In the genomic region with DNA sequence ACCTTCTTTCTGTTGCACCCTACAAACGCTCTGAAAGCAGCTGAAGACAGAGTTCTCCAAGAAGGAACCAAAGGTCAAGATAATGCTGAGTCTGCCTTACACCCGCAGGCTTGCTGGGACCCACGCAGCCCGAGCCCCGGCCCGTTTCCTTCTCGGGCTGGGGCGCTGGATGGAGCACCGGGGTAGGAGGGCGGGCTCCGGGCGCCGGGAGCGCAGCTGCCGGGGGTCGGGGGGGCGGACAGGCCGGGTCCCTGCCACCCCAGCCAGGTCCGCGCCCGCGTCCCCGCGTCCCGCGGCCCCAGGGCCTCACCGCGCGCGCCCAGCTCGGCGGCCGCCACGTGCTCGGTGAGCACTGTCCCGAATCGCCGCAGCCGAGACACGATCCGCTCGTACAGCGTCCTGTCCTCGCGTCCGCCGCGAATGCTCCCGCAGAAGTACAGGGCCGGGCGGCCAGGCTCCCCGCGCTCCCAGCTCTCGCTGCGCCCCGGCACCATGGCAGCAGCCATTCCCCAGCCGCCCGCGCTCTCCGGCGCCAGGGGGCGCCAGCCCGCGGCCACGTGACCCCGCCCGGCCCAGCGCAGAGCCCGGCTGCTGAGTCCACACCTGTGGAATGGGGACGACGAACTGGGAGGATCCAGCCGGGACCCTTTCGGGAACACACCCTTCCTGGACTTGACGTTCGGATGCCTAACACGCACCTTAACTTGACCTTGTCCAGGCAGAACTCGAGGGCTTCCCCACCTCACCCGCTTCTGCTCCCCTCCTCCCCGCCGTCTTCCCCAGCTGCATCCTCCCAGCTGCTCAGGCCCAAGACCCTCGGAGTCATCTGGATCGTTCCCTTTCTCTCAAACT, we compare ENCODE assay signal across 1 cellular context.
A peak's percentile ranks its signal among the peaks of the same experiment; 100 is the strongest.
TF ChIP-seq lines count a peak whose summit lies in the region.

A gene with protein sequence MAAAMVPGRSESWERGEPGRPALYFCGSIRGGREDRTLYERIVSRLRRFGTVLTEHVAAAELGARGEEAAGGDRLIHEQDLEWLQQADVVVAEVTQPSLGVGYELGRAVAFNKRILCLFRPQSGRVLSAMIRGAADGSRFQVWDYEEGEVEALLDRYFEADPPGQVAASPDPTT (minus strand): TSS at position 531 of the 852 bp plus-strand sequence. CDS start 25 bp downstream, at position 506.

TF ChIP-seq in HepG2, 621 proteins besides CTCF, POLR2A, EP300 and RAD21 (continued from another document and continues in another):
- TF ChIP-seq, protein P1, sequence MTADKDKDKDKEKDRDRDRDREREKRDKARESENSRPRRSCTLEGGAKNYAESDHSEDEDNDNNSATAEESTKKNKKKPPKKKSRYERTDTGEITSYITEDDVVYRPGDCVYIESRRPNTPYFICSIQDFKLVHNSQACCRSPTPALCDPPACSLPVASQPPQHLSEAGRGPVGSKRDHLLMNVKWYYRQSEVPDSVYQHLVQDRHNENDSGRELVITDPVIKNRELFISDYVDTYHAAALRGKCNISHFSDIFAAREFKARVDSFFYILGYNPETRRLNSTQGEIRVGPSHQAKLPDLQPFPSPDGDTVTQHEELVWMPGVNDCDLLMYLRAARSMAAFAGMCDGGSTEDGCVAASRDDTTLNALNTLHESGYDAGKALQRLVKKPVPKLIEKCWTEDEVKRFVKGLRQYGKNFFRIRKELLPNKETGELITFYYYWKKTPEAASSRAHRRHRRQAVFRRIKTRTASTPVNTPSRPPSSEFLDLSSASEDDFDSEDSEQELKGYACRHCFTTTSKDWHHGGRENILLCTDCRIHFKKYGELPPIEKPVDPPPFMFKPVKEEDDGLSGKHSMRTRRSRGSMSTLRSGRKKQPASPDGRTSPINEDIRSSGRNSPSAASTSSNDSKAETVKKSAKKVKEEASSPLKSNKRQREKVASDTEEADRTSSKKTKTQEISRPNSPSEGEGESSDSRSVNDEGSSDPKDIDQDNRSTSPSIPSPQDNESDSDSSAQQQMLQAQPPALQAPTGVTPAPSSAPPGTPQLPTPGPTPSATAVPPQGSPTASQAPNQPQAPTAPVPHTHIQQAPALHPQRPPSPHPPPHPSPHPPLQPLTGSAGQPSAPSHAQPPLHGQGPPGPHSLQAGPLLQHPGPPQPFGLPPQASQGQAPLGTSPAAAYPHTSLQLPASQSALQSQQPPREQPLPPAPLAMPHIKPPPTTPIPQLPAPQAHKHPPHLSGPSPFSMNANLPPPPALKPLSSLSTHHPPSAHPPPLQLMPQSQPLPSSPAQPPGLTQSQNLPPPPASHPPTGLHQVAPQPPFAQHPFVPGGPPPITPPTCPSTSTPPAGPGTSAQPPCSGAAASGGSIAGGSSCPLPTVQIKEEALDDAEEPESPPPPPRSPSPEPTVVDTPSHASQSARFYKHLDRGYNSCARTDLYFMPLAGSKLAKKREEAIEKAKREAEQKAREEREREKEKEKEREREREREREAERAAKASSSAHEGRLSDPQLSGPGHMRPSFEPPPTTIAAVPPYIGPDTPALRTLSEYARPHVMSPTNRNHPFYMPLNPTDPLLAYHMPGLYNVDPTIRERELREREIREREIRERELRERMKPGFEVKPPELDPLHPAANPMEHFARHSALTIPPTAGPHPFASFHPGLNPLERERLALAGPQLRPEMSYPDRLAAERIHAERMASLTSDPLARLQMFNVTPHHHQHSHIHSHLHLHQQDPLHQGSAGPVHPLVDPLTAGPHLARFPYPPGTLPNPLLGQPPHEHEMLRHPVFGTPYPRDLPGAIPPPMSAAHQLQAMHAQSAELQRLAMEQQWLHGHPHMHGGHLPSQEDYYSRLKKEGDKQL (CRISPR knock-in tag; IDR thresholded peaks at IDR 0.05; ENCODE audit: low read depth): no peak
- TF ChIP-seq MED1 (CRISPR knock-in tag; IDR thresholded peaks at IDR 0.05) (peak; percentile 84), RXRB (CRISPR knock-in tag; IDR thresholded peaks at IDR 0.05; ENCODE audit: borderline replicate concordance) (no peak; the same call in 1 of the 2 replicates), FOXO1 (CRISPR knock-in tag; IDR thresholded peaks at IDR 0.05) (peak; percentile 60), HIVEP1 (CRISPR knock-in tag; IDR thresholded peaks at IDR 0.05) (no peak), ZNF773 (CRISPR knock-in tag; IDR thresholded peaks at IDR 0.05; ENCODE audit: borderline replicate concordance) (peak; percentile 60; the same call in 1 of the 2 replicates), POLR2G (IDR thresholded peaks at IDR 0.05; ENCODE audit: low read depth, low read length) (peak; percentile 93), TGIF2 (CRISPR knock-in tag; IDR thresholded peaks at IDR 0.05) (no peak; the same call in 1 of the 2 replicates), FIP1L1 (IDR thresholded peaks at IDR 0.05; ENCODE audit: borderline replicate concordance, insufficient read depth, low read depth, low read length) (no peak), FOXK1 (CRISPR knock-in tag; IDR thresholded peaks at IDR 0.05; ENCODE audit: borderline replicate concordance, low read depth) (no peak; the same call in 1 of the 2 replicates), ZNF460 (CRISPR knock-in tag; IDR thresholded peaks at IDR 0.05; ENCODE audit: borderline replicate concordance) (no peak), ZNF674 (CRISPR knock-in tag; IDR thresholded peaks at IDR 0.05; ENCODE audit: low read depth) (no peak; the same call in 1 of the 2 replicates), RFXAP (CRISPR knock-in tag; IDR thresholded peaks at IDR 0.05; ENCODE audit: borderline replicate concordance) (peak; percentile 85; the same call in 1 of the 2 replicates), NFIC (IDR thresholded peaks at IDR 0.05; ENCODE audit: low read length) (no peak; the same call in 1 of the 2 replicates), ZNF891 (CRISPR knock-in tag; IDR thresholded peaks at IDR 0.05) (no peak; the same call in none of the 2 replicates), TBX3 (IDR thresholded peaks at IDR 0.05; ENCODE audit: borderline replicate concordance) (no peak), TSC22D2 (CRISPR knock-in tag; IDR thresholded peaks at IDR 0.05; ENCODE audit: borderline replicate concordance) (no peak), ZNF251 (CRISPR knock-in tag; IDR thresholded peaks at IDR 0.05) (no peak), ZNF34 (CRISPR knock-in tag; IDR thresholded peaks at IDR 0.05; ENCODE audit: borderline replicate concordance) (no peak)
- TF ChIP-seq, protein P2, sequence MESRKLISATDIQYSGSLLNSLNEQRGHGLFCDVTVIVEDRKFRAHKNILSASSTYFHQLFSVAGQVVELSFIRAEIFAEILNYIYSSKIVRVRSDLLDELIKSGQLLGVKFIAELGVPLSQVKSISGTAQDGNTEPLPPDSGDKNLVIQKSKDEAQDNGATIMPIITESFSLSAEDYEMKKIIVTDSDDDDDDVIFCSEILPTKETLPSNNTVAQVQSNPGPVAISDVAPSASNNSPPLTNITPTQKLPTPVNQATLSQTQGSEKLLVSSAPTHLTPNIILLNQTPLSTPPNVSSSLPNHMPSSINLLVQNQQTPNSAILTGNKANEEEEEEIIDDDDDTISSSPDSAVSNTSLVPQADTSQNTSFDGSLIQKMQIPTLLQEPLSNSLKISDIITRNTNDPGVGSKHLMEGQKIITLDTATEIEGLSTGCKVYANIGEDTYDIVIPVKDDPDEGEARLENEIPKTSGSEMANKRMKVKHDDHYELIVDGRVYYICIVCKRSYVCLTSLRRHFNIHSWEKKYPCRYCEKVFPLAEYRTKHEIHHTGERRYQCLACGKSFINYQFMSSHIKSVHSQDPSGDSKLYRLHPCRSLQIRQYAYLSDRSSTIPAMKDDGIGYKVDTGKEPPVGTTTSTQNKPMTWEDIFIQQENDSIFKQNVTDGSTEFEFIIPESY (CRISPR knock-in tag; IDR thresholded peaks at IDR 0.05): peak; percentile 76; the same call in 1 of the 2 replicates
- TF ChIP-seq, protein P3, sequence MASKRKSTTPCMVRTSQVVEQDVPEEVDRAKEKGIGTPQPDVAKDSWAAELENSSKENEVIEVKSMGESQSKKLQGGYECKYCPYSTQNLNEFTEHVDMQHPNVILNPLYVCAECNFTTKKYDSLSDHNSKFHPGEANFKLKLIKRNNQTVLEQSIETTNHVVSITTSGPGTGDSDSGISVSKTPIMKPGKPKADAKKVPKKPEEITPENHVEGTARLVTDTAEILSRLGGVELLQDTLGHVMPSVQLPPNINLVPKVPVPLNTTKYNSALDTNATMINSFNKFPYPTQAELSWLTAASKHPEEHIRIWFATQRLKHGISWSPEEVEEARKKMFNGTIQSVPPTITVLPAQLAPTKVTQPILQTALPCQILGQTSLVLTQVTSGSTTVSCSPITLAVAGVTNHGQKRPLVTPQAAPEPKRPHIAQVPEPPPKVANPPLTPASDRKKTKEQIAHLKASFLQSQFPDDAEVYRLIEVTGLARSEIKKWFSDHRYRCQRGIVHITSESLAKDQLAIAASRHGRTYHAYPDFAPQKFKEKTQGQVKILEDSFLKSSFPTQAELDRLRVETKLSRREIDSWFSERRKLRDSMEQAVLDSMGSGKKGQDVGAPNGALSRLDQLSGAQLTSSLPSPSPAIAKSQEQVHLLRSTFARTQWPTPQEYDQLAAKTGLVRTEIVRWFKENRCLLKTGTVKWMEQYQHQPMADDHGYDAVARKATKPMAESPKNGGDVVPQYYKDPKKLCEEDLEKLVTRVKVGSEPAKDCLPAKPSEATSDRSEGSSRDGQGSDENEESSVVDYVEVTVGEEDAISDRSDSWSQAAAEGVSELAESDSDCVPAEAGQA (IDR thresholded peaks at IDR 0.05; ENCODE audit: low read depth): no peak
- TF ChIP-seq, protein P3 (CRISPR knock-in tag; IDR thresholded peaks at IDR 0.05; ENCODE audit: borderline replicate concordance): peak; percentile 94; the same call in 1 of the 2 replicates
- TF ChIP-seq, protein P4, sequence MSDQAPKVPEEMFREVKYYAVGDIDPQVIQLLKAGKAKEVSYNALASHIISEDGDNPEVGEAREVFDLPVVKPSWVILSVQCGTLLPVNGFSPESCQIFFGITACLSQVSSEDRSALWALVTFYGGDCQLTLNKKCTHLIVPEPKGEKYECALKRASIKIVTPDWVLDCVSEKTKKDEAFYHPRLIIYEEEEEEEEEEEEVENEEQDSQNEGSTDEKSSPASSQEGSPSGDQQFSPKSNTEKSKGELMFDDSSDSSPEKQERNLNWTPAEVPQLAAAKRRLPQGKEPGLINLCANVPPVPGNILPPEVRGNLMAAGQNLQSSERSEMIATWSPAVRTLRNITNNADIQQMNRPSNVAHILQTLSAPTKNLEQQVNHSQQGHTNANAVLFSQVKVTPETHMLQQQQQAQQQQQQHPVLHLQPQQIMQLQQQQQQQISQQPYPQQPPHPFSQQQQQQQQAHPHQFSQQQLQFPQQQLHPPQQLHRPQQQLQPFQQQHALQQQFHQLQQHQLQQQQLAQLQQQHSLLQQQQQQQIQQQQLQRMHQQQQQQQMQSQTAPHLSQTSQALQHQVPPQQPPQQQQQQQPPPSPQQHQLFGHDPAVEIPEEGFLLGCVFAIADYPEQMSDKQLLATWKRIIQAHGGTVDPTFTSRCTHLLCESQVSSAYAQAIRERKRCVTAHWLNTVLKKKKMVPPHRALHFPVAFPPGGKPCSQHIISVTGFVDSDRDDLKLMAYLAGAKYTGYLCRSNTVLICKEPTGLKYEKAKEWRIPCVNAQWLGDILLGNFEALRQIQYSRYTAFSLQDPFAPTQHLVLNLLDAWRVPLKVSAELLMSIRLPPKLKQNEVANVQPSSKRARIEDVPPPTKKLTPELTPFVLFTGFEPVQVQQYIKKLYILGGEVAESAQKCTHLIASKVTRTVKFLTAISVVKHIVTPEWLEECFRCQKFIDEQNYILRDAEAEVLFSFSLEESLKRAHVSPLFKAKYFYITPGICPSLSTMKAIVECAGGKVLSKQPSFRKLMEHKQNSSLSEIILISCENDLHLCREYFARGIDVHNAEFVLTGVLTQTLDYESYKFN (CRISPR knock-in tag; conservative IDR thresholded peaks at IDR 0.05): peak; percentile 35; the same call in 1 of the 2 replicates
- TF ChIP-seq, protein P5, sequence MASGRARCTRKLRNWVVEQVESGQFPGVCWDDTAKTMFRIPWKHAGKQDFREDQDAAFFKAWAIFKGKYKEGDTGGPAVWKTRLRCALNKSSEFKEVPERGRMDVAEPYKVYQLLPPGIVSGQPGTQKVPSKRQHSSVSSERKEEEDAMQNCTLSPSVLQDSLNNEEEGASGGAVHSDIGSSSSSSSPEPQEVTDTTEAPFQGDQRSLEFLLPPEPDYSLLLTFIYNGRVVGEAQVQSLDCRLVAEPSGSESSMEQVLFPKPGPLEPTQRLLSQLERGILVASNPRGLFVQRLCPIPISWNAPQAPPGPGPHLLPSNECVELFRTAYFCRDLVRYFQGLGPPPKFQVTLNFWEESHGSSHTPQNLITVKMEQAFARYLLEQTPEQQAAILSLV (CRISPR knock-in tag; IDR thresholded peaks at IDR 0.05; ENCODE audit: borderline replicate concordance): peak; percentile 94; the same call in 1 of the 2 replicates
- TF ChIP-seq, protein P6, sequence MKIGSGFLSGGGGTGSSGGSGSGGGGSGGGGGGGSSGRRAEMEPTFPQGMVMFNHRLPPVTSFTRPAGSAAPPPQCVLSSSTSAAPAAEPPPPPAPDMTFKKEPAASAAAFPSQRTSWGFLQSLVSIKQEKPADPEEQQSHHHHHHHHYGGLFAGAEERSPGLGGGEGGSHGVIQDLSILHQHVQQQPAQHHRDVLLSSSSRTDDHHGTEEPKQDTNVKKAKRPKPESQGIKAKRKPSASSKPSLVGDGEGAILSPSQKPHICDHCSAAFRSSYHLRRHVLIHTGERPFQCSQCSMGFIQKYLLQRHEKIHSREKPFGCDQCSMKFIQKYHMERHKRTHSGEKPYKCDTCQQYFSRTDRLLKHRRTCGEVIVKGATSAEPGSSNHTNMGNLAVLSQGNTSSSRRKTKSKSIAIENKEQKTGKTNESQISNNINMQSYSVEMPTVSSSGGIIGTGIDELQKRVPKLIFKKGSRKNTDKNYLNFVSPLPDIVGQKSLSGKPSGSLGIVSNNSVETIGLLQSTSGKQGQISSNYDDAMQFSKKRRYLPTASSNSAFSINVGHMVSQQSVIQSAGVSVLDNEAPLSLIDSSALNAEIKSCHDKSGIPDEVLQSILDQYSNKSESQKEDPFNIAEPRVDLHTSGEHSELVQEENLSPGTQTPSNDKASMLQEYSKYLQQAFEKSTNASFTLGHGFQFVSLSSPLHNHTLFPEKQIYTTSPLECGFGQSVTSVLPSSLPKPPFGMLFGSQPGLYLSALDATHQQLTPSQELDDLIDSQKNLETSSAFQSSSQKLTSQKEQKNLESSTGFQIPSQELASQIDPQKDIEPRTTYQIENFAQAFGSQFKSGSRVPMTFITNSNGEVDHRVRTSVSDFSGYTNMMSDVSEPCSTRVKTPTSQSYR (CRISPR knock-in tag; IDR thresholded peaks at IDR 0.05; ENCODE audit: borderline replicate concordance): peak; percentile 15; the same call in 1 of the 2 replicates
